ENCODE assay signal across 1 cellular context in genomic region chr2:133833746-133834145, GRCh38.
TF ChIP-seq lines count a peak whose summit lies in the region.

No MANE protein-coding gene starts in this region.

TF ChIP-seq in IMR-90, 13 proteins besides CTCF, POLR2A, EP300 and RAD21 (continued from another document):
- TF ChIP-seq FOS (IDR thresholded peaks at IDR 0.05; ENCODE audit: low read depth, low read length): no peak
- no peak for TF ChIP-seq CHD1 (IDR thresholded peaks at IDR 0.05; ENCODE audit: low read depth, low read length)
- TF ChIP-seq MAFK (IDR thresholded peaks at IDR 0.05; ENCODE audit: low read depth, low read length): no peak
- TF ChIP-seq MXI1 (IDR thresholded peaks at IDR 0.05; ENCODE audit: borderline replicate concordance, low read depth, low read length): no peak
- TF ChIP-seq CEBPB (IDR thresholded peaks at IDR 0.05; ENCODE audit: low read depth, low read length): no peak
- TF ChIP-seq BHLHE40 (IDR thresholded peaks at IDR 0.05; ENCODE audit: low read depth, low read length): no peak
- TF ChIP-seq SMC3 (IDR thresholded peaks at IDR 0.05; ENCODE audit: low read depth, low read length): no peak
- TF ChIP-seq MAZ (IDR thresholded peaks at IDR 0.05; ENCODE audit: borderline replicate concordance, low read depth, low read length): no peak
- TF ChIP-seq NFE2L2 (IDR thresholded peaks at IDR 0.05; ENCODE audit: low read depth, low read length): no peak
TF ChIP-seq in IMR-90: peak in this region for 0.
